In genomic region chr12:116735951-116736599, GRCh38 we compare ENCODE assay signal across 9 cellular contexts. TPM values are rescaled to one million over a fixed set of nuclear protein-coding genes. Genes with fewer than 3 reads are reported as not detected.
DNase-seq lines count a peak whose midpoint lies in the region; ATAC-seq, FAIRE-seq and TF ChIP-seq lines count a peak whose summit lies in the region.
"Had no signal": no experiment of that assay in that cellular context is flagged by ENCODE, and none has a peak within 500 bp of the region (broad histone marks: within the 10 kb centered on the region; RNA-seq: fewer than 3 reads in every experiment).

No MANE protein-coding gene starts in this region.

- H3K9me3 ChIP-seq in heart right ventricle: no peaks in the 10 kb centered on the region
- no peaks in the 10 kb centered on the region for H3K9me3 ChIP-seq in HepG2 (ENCODE audit: low read length)
- H3K9me3 ChIP-seq in upper lobe of right lung: no peaks in the 10 kb centered on the region

- no peak for TF ChIP-seq CTCF in heart right ventricle (IDR thresholded peaks at IDR 0.05)
- TF ChIP-seq CTCF in HepG2 (CRISPR knock-in tag; IDR thresholded peaks at IDR 0.05): no peak
- TF ChIP-seq CTCF in upper lobe of right lung (IDR thresholded peaks at IDR 0.05): no peak

- H3K27ac ChIP-seq in heart right ventricle (no peak overlapping the region), HepG2 (ENCODE audit: extremely low read length, insufficient read depth, low read length) (peak overlapping the region; percentile 63), upper lobe of right lung (peak overlapping the region; percentile 77)

- CTCF ChIA-PET in HepG2 (lab: Yijun Ruan, JAX; ENCODE audit: low intra/inter-chr PET ratio, low total read pairs): no interaction called here

- POLR2A ChIA-PET in HepG2 (lab: Yijun Ruan, JAX): interaction anchor here (0.6 to 1.5 kb wide), 2 partner anchors 9 to 175 kb away, joined by 3 to 4 read pairs; partner anchors contain the start of gene FBXW8

- TF ChIP-seq EP300 in HepG2 (IDR thresholded peaks at IDR 0.05; ENCODE audit: low read depth in 2 of 2, low read length in 2 of 2) (peak in 1 of 2 experiments; percentile 43; a peak in 1 of 4 replicates), HepG2 (CRISPR knock-in tag; IDR thresholded peaks at IDR 0.05; ENCODE audit: borderline replicate concordance) (no peak)

- BruUV-seq in HepG2 (replicated peaks; lab: Mats Ljungman, UMichigan): no TSS peak

- H3K9me3 Mint-ChIP-seq in activated T-helper 17 cell treated with anti-CD3 and anti-CD28 coated beads, Interleukin-2, amount 50 U/mL, for 72 hours: no peaks in the 10 kb centered on the region

- H3K36me3 ChIP-seq in heart right ventricle (peaks cover 0 to 32% (median 4%) of the 10 kb centered on the region in 9 donors), HepG2 (replicated peaks in 1 of 2; ENCODE audit: control insufficient read depth in 1 of 2, insufficient read depth in 2 of 2, low read length in 2 of 2) (peaks cover 0 to 3% of the 10 kb centered on the region in 2 experiments; a peak in 2 of 5 replicates), upper lobe of right lung (peaks cover 19% of the 10 kb centered on the region)

- H3K4me2 ChIP-seq in HepG2 (ENCODE audit: low read depth, low read length): peak overlapping the region; percentile 91

- 69 to 73% methylated on average over 9 of the region's 9 CpGs for WGBS in heart right ventricle, 2 donors
- WGBS in HepG2 (ENCODE audit: low lambda C conversion rate): 28% methylated on average over 9 of the region's 9 CpGs

- peak; percentile 24 to 44; a peak in 2 of 4 replicates for TF ChIP-seq POLR2A in HepG2 (IDR thresholded peaks at IDR 0.05; ENCODE audit: insufficient read depth in 1 of 2, low read depth in 2 of 2, low read length in 2 of 2)

- FAIRE-seq in HepG2 (lab: Jason Lieb, UNC): peak; percentile 90

- H3K36me3 Mint-ChIP-seq in activated T-helper 17 cell treated with anti-CD3 and anti-CD28 coated beads, Interleukin-2, amount 50 U/mL, for 72 hours (ENCODE audit: low read depth): peaks cover 25% of the 10 kb centered on the region

- peaks cover 28% of the 10 kb centered on the region for H3K4me1 Mint-ChIP-seq in activated T-helper 17 cell treated with anti-CD3 and anti-CD28 coated beads, Interleukin-2, amount 50 U/mL, for 72 hours

- no peak for TF ChIP-seq RAD21 in HepG2 (CRISPR knock-in tag; IDR thresholded peaks at IDR 0.05)

- H3K27me3 ChIP-seq in heart right ventricle: no peaks in the 10 kb centered on the region
- H3K27me3 ChIP-seq in HepG2 (ENCODE audit: control insufficient read depth in 1 of 2, insufficient read depth in 2 of 2, low read length in 2 of 2): no peaks in the 10 kb centered on the region; a peak in 1 of 5 replicates
- H3K27me3 ChIP-seq in upper lobe of right lung: no peaks in the 10 kb centered on the region

- DNase-seq in heart right ventricle (no peak), Right ventricle myocardium inferior (ENCODE audit: missing footprints) (no peak), HepG2 (ENCODE audit: low spot score) (peak; percentile 82), upper lobe of right lung (peak; percentile 76), NCI-H2029 (lab: John Stamatoyannopoulos, UW) (no peak)
- DNase-seq: GF-D8 had no signal

- H3K4me3 Mint-ChIP-seq in activated T-helper 17 cell treated with anti-CD3 and anti-CD28 coated beads, Interleukin-2, amount 50 U/mL, for 72 hours: peak overlapping the region; percentile 97

- peak overlapping the region; percentile 87 for H3K9ac ChIP-seq in HepG2 (ENCODE audit: insufficient read depth, low read depth, low read length)

- in situ Hi-C loops in HepG2 (cut with HindIII; ENCODE audit: extremely low pct_ligation_motif_present, low pct_unique_long_range_greater_than_20kb): no loop called here

- peaks cover 9% of the 10 kb centered on the region; the same call in 1 of the 2 replicates for H4K20me1 ChIP-seq in HepG2 (ENCODE audit: insufficient read depth, low read length)

- peaks cover 4 to 28% (median 15%) of the 10 kb centered on the region in 9 donors for H3K4me1 ChIP-seq in heart right ventricle
- peaks cover 63% of the 10 kb centered on the region for H3K4me1 ChIP-seq in HepG2 (ENCODE audit: insufficient read depth, low read length)
- peaks cover 24% of the 10 kb centered on the region for H3K4me1 ChIP-seq in upper lobe of right lung

- intact Hi-C loops in heart right ventricle (cut with DNase I): loop anchor here in 4 of 10 donors (5.0 to 10.0 kb wide), 4 partner anchors 79 to 179 kb away; partner anchors contain the start of gene FBXW8 (in 1 of the 4)
- intact Hi-C loops in Right ventricle myocardium inferior (cut with DNase I): no loop called here
- intact Hi-C loops in HepG2 (cut with micrococcal nuclease; ENCODE audit: unreplicated experiment): loop anchor here (10.0 kb wide), 1 partner anchor 179 kb away; the partner anchor contains the start of gene FBXW8
- intact Hi-C loops in upper lobe of right lung (cut with DNase I): no loop called here

- H3K27me3 Mint-ChIP-seq in activated T-helper 17 cell treated with anti-CD3 and anti-CD28 coated beads, Interleukin-2, amount 50 U/mL, for 72 hours: no peaks in the 10 kb centered on the region

- peak overlapping the region; percentile 94 for H3K27ac Mint-ChIP-seq in activated T-helper 17 cell treated with anti-CD3 and anti-CD28 coated beads, Interleukin-2, amount 50 U/mL, for 72 hours

- H3K79me2 ChIP-seq in HepG2 (ENCODE audit: insufficient read depth, low read length): peaks cover 40% of the 10 kb centered on the region

- H2AFZ ChIP-seq in HepG2 (ENCODE audit: low read length): no peak overlapping the region

- ATAC-seq in heart right ventricle (no peak), Right ventricle myocardium inferior (no peak), HepG2 (no peak), upper lobe of right lung (peak; percentile 47), HG03520 (IDR thresholded peaks at IDR 0.05; ENCODE audit: unreplicated experiment) (no peak), GM19397 (IDR thresholded peaks at IDR 0.05; ENCODE audit: unreplicated experiment) (no peak)
- ATAC-seq in activated T-helper 17 cell treated with anti-CD3 and anti-CD28 coated beads, Interleukin-2, amount 50 U/mL, for 72 hours (replicated peaks): no peak

- H3K4me3 ChIP-seq in heart right ventricle: peak overlapping the region in 8 of 10 donors; percentile 75 to 97 (median 88)
- H3K4me3 ChIP-seq in HepG2 (replicated peaks in 1 of 3; ENCODE audit: insufficient read depth in 1 of 3, low read depth in 2 of 3, low read length in 3 of 3): peak overlapping the region; percentile 76 to 97 (median 89)
- H3K4me3 ChIP-seq in upper lobe of right lung: peak overlapping the region; percentile 75

RNA-seq across cellular contexts. Expression of gene SPRING1, which starts 1.8 kb away (rescaled TPM):
- total RNA-seq in heart right ventricle (10 to 100 TPM in 6 of 10 donors, 1 to 10 TPM in 4; 6.2 to 19.5 (median 10.5) TPM), Right ventricle myocardium inferior (9.4 TPM), HepG2 (2016; rRNA removed; fragmentation: Illumina TruSeq; extraction: Trizol) (51.8 and 65.6 TPM in 2 replicates), upper lobe of right lung (126 TPM)
- polyA plus RNA-seq in heart right ventricle (10 to 100 TPM in 1 of 2 donors, 1 to 10 TPM in 1; 8.1 to 13.1 TPM), HepG2 (2011; rRNA removed) (16.1 and 20.0 TPM in 2 replicates)
- total RNA-seq in activated T-helper 17 cell treated with anti-CD3 and anti-CD28 coated beads, Interleukin-2, amount 50 U/mL, for 72 hours: 10 to 100 TPM; 17.9 to 32.8 TPM
- 73.3 and 84.9 TPM in 2 replicates for total RNA-seq in HepG2 (2016; cell fraction: cytosol; rRNA removed; fragmentation: Illumina TruSeq; extraction: Trizol; ENCODE audit: low read depth)
- total RNA-seq in HepG2 (2016; cell fraction: insoluble cytoplasmic fraction; rRNA removed; fragmentation: Illumina TruSeq; extraction: Trizol): 52.8 and 55.9 TPM in 2 replicates
- total RNA-seq in HepG2 (2016; cell fraction: membrane; rRNA removed; fragmentation: Illumina TruSeq; extraction: Trizol): 130 and 144 TPM in 2 replicates
- total RNA-seq in HepG2 (2016; cell fraction: nucleus; rRNA removed; fragmentation: Illumina TruSeq; extraction: Trizol): 23.5 and 30.9 TPM in 2 replicates
- 10.7 and 16.5 TPM in 2 replicates for polyA plus RNA-seq in HepG2 (2011; cell fraction: cytosol; rRNA removed)
- polyA plus RNA-seq in HepG2 (2011; cell fraction: nucleus; rRNA removed): 6.8 and 7.2 TPM in 2 replicates
- 9.0 and 11.3 TPM in 2 replicates for polyA plus RNA-seq in HepG2 (2012)
- polyA plus RNA-seq in HepG2 (2016; cell fraction: cytosol; fragmentation: Illumina TruSeq; extraction: Trizol; ENCODE audit: low read depth): 87.5 and 98.3 TPM in 2 replicates
- polyA plus RNA-seq in HepG2 (2016; cell fraction: insoluble cytoplasmic fraction; fragmentation: Illumina TruSeq; extraction: Trizol; ENCODE audit: low read depth): 40.6 and 42.1 TPM in 2 replicates
- polyA plus RNA-seq in HepG2 (2016; cell fraction: membrane; fragmentation: Illumina TruSeq; extraction: Trizol; ENCODE audit: low read depth): 97.7 TPM in 2 replicates
- 25.0 and 26.3 TPM in 2 replicates for polyA plus RNA-seq in HepG2 (2016; cell fraction: nucleus; fragmentation: Illumina TruSeq; extraction: Trizol; ENCODE audit: insufficient read depth, low read depth)
- polyA minus RNA-seq in HepG2 (2011; rRNA and poly(A)+ RNA removed; ENCODE audit: low replicate concordance): 26.4 and 35.5 TPM in 2 replicates
- 16.0 TPM in 2 replicates for polyA minus RNA-seq in HepG2 (2011; cell fraction: cytosol; rRNA and poly(A)+ RNA removed)
- polyA minus RNA-seq in HepG2 (2011; cell fraction: nucleus; rRNA and poly(A)+ RNA removed): 8.1 and 10.8 TPM in 2 replicates

RNA-seq across cellular contexts. Expression of gene RNFT2, which starts 2.0 kb away (rescaled TPM):
- total RNA-seq in heart right ventricle (1 to 10 TPM in 7 of 10 donors, under 1 TPM in 3; 0.53 to 2.2 (median 1.6) TPM), Right ventricle myocardium inferior (1.0 TPM), HepG2 (2016; rRNA removed; fragmentation: Illumina TruSeq; extraction: Trizol) (7.1 and 8.3 TPM in 2 replicates), upper lobe of right lung (2.6 TPM)
- polyA plus RNA-seq in heart right ventricle (1 to 10 TPM in 1 of 2 donors, under 1 TPM in 1; 0.46 to 2.0 TPM), HepG2 (2011; rRNA removed) (3.3 and 3.4 TPM in 2 replicates)
- 10 to 100 TPM; 12.3 to 23.6 TPM for total RNA-seq in activated T-helper 17 cell treated with anti-CD3 and anti-CD28 coated beads, Interleukin-2, amount 50 U/mL, for 72 hours
- 4.9 and 5.0 TPM in 2 replicates for total RNA-seq in HepG2 (2016; cell fraction: cytosol; rRNA removed; fragmentation: Illumina TruSeq; extraction: Trizol; ENCODE audit: low read depth)
- 6.1 and 7.2 TPM in 2 replicates for total RNA-seq in HepG2 (2016; cell fraction: insoluble cytoplasmic fraction; rRNA removed; fragmentation: Illumina TruSeq; extraction: Trizol)
- total RNA-seq in HepG2 (2016; cell fraction: membrane; rRNA removed; fragmentation: Illumina TruSeq; extraction: Trizol): 7.4 and 8.0 TPM in 2 replicates
- total RNA-seq in HepG2 (2016; cell fraction: nucleus; rRNA removed; fragmentation: Illumina TruSeq; extraction: Trizol): 7.7 and 9.7 TPM in 2 replicates
- 2.2 and 2.3 TPM in 2 replicates for polyA plus RNA-seq in HepG2 (2011; cell fraction: cytosol; rRNA removed)
- 3.3 and 4.4 TPM in 2 replicates for polyA plus RNA-seq in HepG2 (2011; cell fraction: nucleus; rRNA removed)
- polyA plus RNA-seq in HepG2 (2012): 1.6 and 3.2 TPM in 2 replicates
- polyA plus RNA-seq in HepG2 (2016; cell fraction: cytosol; fragmentation: Illumina TruSeq; extraction: Trizol; ENCODE audit: low read depth): 1.2 TPM in 2 replicates
- 2.3 and 3.9 TPM in 2 replicates for polyA plus RNA-seq in HepG2 (2016; cell fraction: insoluble cytoplasmic fraction; fragmentation: Illumina TruSeq; extraction: Trizol; ENCODE audit: low read depth)
- 3.2 and 3.7 TPM in 2 replicates for polyA plus RNA-seq in HepG2 (2016; cell fraction: membrane; fragmentation: Illumina TruSeq; extraction: Trizol; ENCODE audit: low read depth)
- 10.6 and 13.3 TPM in 2 replicates for polyA plus RNA-seq in HepG2 (2016; cell fraction: nucleus; fragmentation: Illumina TruSeq; extraction: Trizol; ENCODE audit: insufficient read depth, low read depth)
- polyA minus RNA-seq in HepG2 (2011; rRNA and poly(A)+ RNA removed; ENCODE audit: low replicate concordance): 12.6 and 43.4 TPM in 2 replicates
- polyA minus RNA-seq in HepG2 (2011; cell fraction: cytosol; rRNA and poly(A)+ RNA removed): 5.0 and 6.7 TPM in 2 replicates
- polyA minus RNA-seq in HepG2 (2011; cell fraction: nucleus; rRNA and poly(A)+ RNA removed): 5.2 TPM in 2 replicates

Comparison
In these comparisons a context has a peak if more than half of its experiments do, and no peak if none do; other contexts are left out.
1. DNase-seq: peak in HepG2 (single experiment) and upper lobe of right lung (single experiment); none in heart right ventricle (0 of 2), Right ventricle myocardium inferior (single experiment) and NCI-H2029 (single experiment).
2. H3K27ac ChIP-seq: peak in HepG2 (single experiment) and upper lobe of right lung (single experiment); none in heart right ventricle (0 of 10).
3. Peak in every context shown above with its lines, with median percentiles within 50 percentile points of each other: H3K4me3 ChIP-seq.